Comparison of ENCODE assay signal across 21 cellular contexts in the genomic region with DNA sequence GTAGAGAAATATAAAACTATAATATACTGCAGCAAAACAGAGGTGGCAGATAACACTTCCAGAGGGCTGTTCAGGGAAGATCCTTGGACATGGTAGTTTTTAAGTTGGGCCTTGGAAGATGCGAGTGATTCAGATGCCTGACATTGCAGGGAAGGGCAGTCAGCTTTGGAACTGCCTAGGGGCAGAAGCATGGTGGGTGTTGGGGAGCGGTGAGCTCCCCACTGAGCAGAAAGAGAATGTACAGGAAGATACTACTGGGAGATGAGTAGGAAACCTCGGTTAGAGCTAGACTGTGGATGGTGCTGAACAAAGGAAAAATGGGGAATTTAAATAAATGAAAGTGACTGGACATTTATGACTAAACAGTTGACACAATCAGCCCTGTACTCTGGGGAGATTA.
"Had no signal": no experiment of that assay in that cellular context is flagged by ENCODE, and none has a peak within 500 bp of the region (broad histone marks: within the 10 kb centered on the region; RNA-seq: fewer than 3 reads in every experiment).

No MANE protein-coding gene starts in this region.

- H3K9me3 ChIP-seq: body of pancreas, colonic mucosa, left ventricle myocardium inferior, right atrium auricular region, tibial nerve had no signal

- DNase-seq: activated CD4-positive, alpha-beta T cell treated with anti-CD3 and anti-CD28 coated beads for 4 hours; activated CD8-positive, alpha-beta T cell treated with anti-CD3 and anti-CD28 coated beads for 36 hours; activated effector memory CD4-positive, alpha-beta T cell treated with Interleukin-2 at 50 U/mL for 16 hours; activated T-cell treated with anti-CD3 and anti-CD28 coated beads, Interleukin-2, amount 50 U/mL, for 4 hours; amygdala; body of pancreas; central memory CD4-positive, alpha-beta T cell; colonic mucosa; hippocampal formation; left ventricle myocardium inferior; occipital lobe; stimulated activated CD4-positive, alpha-beta T cell treated with anti-CD3 and anti-CD28 coated beads, Interleukin-15, amount 100 ng/mL, for 24 hours; stimulated activated CD4-positive, alpha-beta T cell treated with anti-CD3 and anti-CD28 coated beads, Interleukin-4, amount 100 ng/mL, for 1 hour; stimulated activated naive B cell treated with anti-CD40 and anti-IgM and Interleukin-4, amounts not matched to agents 10 μg/mL and 1 μg/mL and 100 μg/mL, for 72 hours had no signal

- H3K9me3 Mint-ChIP-seq: activated CD8-positive, alpha-beta T cell treated with anti-CD3 and anti-CD28 coated beads for 36 hours; activated naive CD4-positive, alpha-beta T cell treated with anti-CD3 and anti-CD28 coated beads, Interleukin-2, amount 50 U/mL, for 72 hours; activated T-cell treated with anti-CD3 and anti-CD28 coated beads, Interleukin-2, amount 50 U/mL, for 4 hours; natural killer cell treated with Interleukin-12 subunit alpha and Interleukin-12 subunit beta and Interleukin-15 and Interleukin-18, amount 100 ng/mL, for 72 hours; stimulated activated naive B cell treated with anti-CD40 and anti-IgM and Interleukin-4, amounts not matched to agents 10 μg/mL and 1 μg/mL and 100 μg/mL, for 72 hours had no signal

- H3K4me1 ChIP-seq: colonic mucosa, tibial nerve had no signal

- H3K4me3 Mint-ChIP-seq: activated CD8-positive, alpha-beta T cell treated with anti-CD3 and anti-CD28 coated beads for 36 hours; activated T-cell treated with anti-CD3 and anti-CD28 coated beads, Interleukin-2, amount 50 U/mL, for 4 hours; natural killer cell treated with Interleukin-12 subunit alpha and Interleukin-12 subunit beta and Interleukin-15 and Interleukin-18, amount 100 ng/mL, for 72 hours; stimulated activated naive B cell treated with anti-CD40 and anti-IgM and Interleukin-4, amounts not matched to agents 10 μg/mL and 1 μg/mL and 100 μg/mL, for 72 hours had no signal

- H3K27me3 Mint-ChIP-seq: progenitor cell of endocrine pancreas had no signal

- H3K4me3 ChIP-seq: body of pancreas, colonic mucosa, left ventricle myocardium inferior, right atrium auricular region, skin epidermis, tibial nerve had no signal

- H3K27me3 ChIP-seq: body of pancreas, colonic mucosa, right atrium auricular region, tibial nerve had no signal

- H3K27ac ChIP-seq: body of pancreas, colonic mucosa, left ventricle myocardium inferior, right atrium auricular region, skin epidermis, tibial nerve had no signal

- H3K4me1 Mint-ChIP-seq: stimulated activated naive B cell treated with anti-CD40 and anti-IgM and Interleukin-4, amounts not matched to agents 10 μg/mL and 1 μg/mL and 100 μg/mL, for 72 hours had no signal

- ATAC-seq: activated CD8-positive, alpha-beta T cell treated with anti-CD3 and anti-CD28 coated beads for 36 hours; activated naive CD4-positive, alpha-beta T cell treated with anti-CD3 and anti-CD28 coated beads, Interleukin-2, amount 50 U/mL, for 72 hours; activated T-cell treated with anti-CD3 and anti-CD28 coated beads, Interleukin-2, amount 50 U/mL, for 4 hours; body of pancreas; esophagus mucosa; natural killer cell treated with Interleukin-12 subunit alpha and Interleukin-12 subunit beta and Interleukin-15 and Interleukin-18, amount 100 ng/mL, for 72 hours; stimulated activated naive B cell treated with anti-CD40 and anti-IgM and Interleukin-4, amounts not matched to agents 10 μg/mL and 1 μg/mL and 100 μg/mL, for 72 hours had no signal

- H3K36me3 Mint-ChIP-seq: activated naive CD4-positive, alpha-beta T cell treated with anti-CD3 and anti-CD28 coated beads, Interleukin-2, amount 50 U/mL, for 72 hours; natural killer cell treated with Interleukin-12 subunit alpha and Interleukin-12 subunit beta and Interleukin-15 and Interleukin-18, amount 100 ng/mL, for 72 hours; stimulated activated naive B cell treated with anti-CD40 and anti-IgM and Interleukin-4, amounts not matched to agents 10 μg/mL and 1 μg/mL and 100 μg/mL, for 72 hours had no signal

- H3K36me3 ChIP-seq: colonic mucosa, left ventricle myocardium inferior, right atrium auricular region, tibial nerve had no signal

- H3K27ac Mint-ChIP-seq: activated CD8-positive, alpha-beta T cell treated with anti-CD3 and anti-CD28 coated beads for 36 hours; activated naive CD4-positive, alpha-beta T cell treated with anti-CD3 and anti-CD28 coated beads, Interleukin-2, amount 50 U/mL, for 72 hours; natural killer cell treated with Interleukin-12 subunit alpha and Interleukin-12 subunit beta and Interleukin-15 and Interleukin-18, amount 100 ng/mL, for 72 hours; progenitor cell of endocrine pancreas; stimulated activated naive B cell treated with anti-CD40 and anti-IgM and Interleukin-4, amounts not matched to agents 10 μg/mL and 1 μg/mL and 100 μg/mL, for 72 hours had no signal
